17 cellular contexts compared by ENCODE assay signal in genomic region chr7:121212031-121212430, GRCh38.
DNase-seq lines count a peak whose midpoint lies in the region; ATAC-seq, FAIRE-seq and TF ChIP-seq lines count a peak whose summit lies in the region.
"Had no signal": no experiment of that assay in that cellular context is flagged by ENCODE, and none has a peak within 500 bp of the region (broad histone marks: within the 10 kb centered on the region; RNA-seq: fewer than 3 reads in every experiment).

No MANE protein-coding gene starts in this region.

- DNase-seq in Ammon's horn (ENCODE audit: low spot score) (peak; percentile 18), K562 (ENCODE audit: extremely low read depth in 1 of 4, low spot score in 3 of 4) (no peak), memory B cell (ENCODE audit: low spot score in 2 of 2) (no peak), G401 (ENCODE audit: low spot score) (no peak), UCSD-AML1 (lab: John Stamatoyannopoulos, UW; ENCODE audit: unreplicated experiment) (no peak)
- no peak for DNase-seq in activated naive CD4-positive, alpha-beta T cell treated with Interleukin-2 at 50 U/mL for 16 hours
- DNase-seq: ACHN; C1 segment of cervical spinal cord; Calu3; CD4-positive, alpha-beta T cell; DMS153; DMS79 treated with DMSO at 0.1 percent for 48 hours; GF-D8; GOT3; H9 had no signal

- peaks cover 27% of the 10 kb centered on the region for H3K4me1 Mint-ChIP-seq in memory B cell
- H3K4me1 Mint-ChIP-seq: H9 had no signal

- TF ChIP-seq POLR2A in K562 (conservative IDR thresholded peaks at IDR 0.05): peak; percentile 38

- H3K9ac ChIP-seq in BLaER1 treated with 17β-estradiol and CSF1 and Interleukin-3, amounts not matched to agents 10 nM and 100 nM: no peak overlapping the region
- no peak overlapping the region for H3K9ac ChIP-seq in K562 (ENCODE audit: insufficient read depth in 1 of 2, low read depth in 2 of 2, low read length in 2 of 2)

- no peaks in the 10 kb centered on the region for H3K27me3 ChIP-seq in BLaER1 treated with 17β-estradiol and CSF1 and Interleukin-3, amounts not matched to agents 10 nM and 100 nM
- H3K27me3 ChIP-seq in K562 (ENCODE audit: control insufficient read depth in 2 of 2, insufficient read depth in 2 of 2, low read length in 2 of 2): no peaks in the 10 kb centered on the region

- H2AFZ ChIP-seq in K562 (ENCODE audit: low read depth, low read length): no peak overlapping the region

- no peak overlapping the region for H3K4me3 Mint-ChIP-seq in memory B cell
- H3K4me3 Mint-ChIP-seq: CD4-positive, alpha-beta T cell; H9 had no signal

- H4K20me1 ChIP-seq in BLaER1 treated with 17β-estradiol and CSF1 and Interleukin-3, amounts not matched to agents 10 nM and 100 nM: no peaks in the 10 kb centered on the region
- 0 out of 2 replicates have a peak, but pooled peaks cover 7% of the 10 kb centered on the region for H4K20me1 ChIP-seq in K562 (replicated peaks; ENCODE audit: control insufficient read depth, insufficient read depth, low read length)

- 80% methylated on average over 2 of the region's 2 CpGs for WGBS in K562 (ENCODE audit: insufficient coverage, low coverage, missing lambda C conversion rate)

- TF ChIP-seq CTCF in K562 (IDR thresholded peaks at IDR 0.05 in 2 of 3, conservative IDR thresholded peaks at IDR 0.05 in 1 of 3; ENCODE audit: insufficient read depth in 2 of 3, low read depth in 1 of 3, low read length in 3 of 3): no peak

- H3K36me3 ChIP-seq in BLaER1 treated with 17β-estradiol and CSF1 and Interleukin-3, amounts not matched to agents 10 nM and 100 nM: peaks cover 0 to 6% (median 0%) of the 10 kb centered on the region in 11 experiments; a peak in 2 of 22 replicates
- peaks cover 85% of the 10 kb centered on the region for H3K36me3 ChIP-seq in K562 (ENCODE audit: control insufficient read depth, insufficient read depth, low read length)

- TF ChIP-seq RAD21 in K562 (CRISPR knock-in tag; conservative IDR thresholded peaks at IDR 0.05 in 1 of 2, IDR thresholded peaks at IDR 0.05 in 1 of 2): no peak

- peaks cover 6% of the 10 kb centered on the region for H3K9me3 Mint-ChIP-seq in memory B cell
- H3K9me3 Mint-ChIP-seq: CD4-positive, alpha-beta T cell; H9 had no signal

- H3K9me1 ChIP-seq in K562 (ENCODE audit: control insufficient read depth, insufficient read depth, low read length): no peaks in the 10 kb centered on the region

- H3K79me2 ChIP-seq in K562 (ENCODE audit: control insufficient read depth, insufficient read depth, low read length): peaks cover 54% of the 10 kb centered on the region

- H3K9me3 ChIP-seq in BLaER1 treated with 17β-estradiol and CSF1 and Interleukin-3, amounts not matched to agents 10 nM and 100 nM (replicated peaks in 1 of 11): peaks cover 0 to 9% (median 0%) of the 10 kb centered on the region in 11 experiments; a peak in 1 of 22 replicates
- no peaks in the 10 kb centered on the region for H3K9me3 ChIP-seq in K562 (replicated peaks; ENCODE audit: control insufficient read depth, insufficient read depth, low read depth, low read length)

- in situ Hi-C loops in K562 (cut with MboI) (no loop called here), G401 (cut with HindIII; ENCODE audit: low sequenced_read_pairs) (no loop called here)

- H3K27ac Mint-ChIP-seq in memory B cell: peak overlapping the region; percentile 86
- H3K27ac Mint-ChIP-seq: CD4-positive, alpha-beta T cell; H9 had no signal

- POLR2A ChIA-PET in K562 (lab: Yijun Ruan, JAX): interaction anchor here (0.7 kb wide), 1 partner anchor 9 kb away, joined by 3 read pairs; no protein-coding TSS in a partner anchor

- no peak overlapping the region for H3K4me3 ChIP-seq in BLaER1 treated with 17β-estradiol and CSF1 and Interleukin-3, amounts not matched to agents 10 nM and 100 nM
- H3K4me3 ChIP-seq in K562: no peak overlapping the region

- peak overlapping the region in 7 of 11 experiments; percentile 17 to 71 (median 60); a peak in 12 of 22 replicates for H3K4me2 ChIP-seq in BLaER1 treated with 17β-estradiol and CSF1 and Interleukin-3, amounts not matched to agents 10 nM and 100 nM
- H3K4me2 ChIP-seq in K562 (ENCODE audit: insufficient read depth, low read length): no peak overlapping the region

- peaks cover 14% of the 10 kb centered on the region for H3K36me3 Mint-ChIP-seq in memory B cell

- CTCF ChIA-PET in K562 (lab: Yijun Ruan, JAX; ENCODE audit: low intra/inter-chr PET ratio): no interaction called here

- ATAC-seq in K562: peak; percentile 18; the same call in 1 of the 3 replicates
- no peak for ATAC-seq in memory B cell (ENCODE audit: low read depth)

- no peak for FAIRE-seq in K562 (lab: Jason Lieb, UNC)
- FAIRE-seq: GM19239 had no signal

- peaks cover 0 to 33% (median 16%) of the 10 kb centered on the region in 10 experiments; a peak in 15 of 20 replicates for H3K4me1 ChIP-seq in BLaER1 treated with 17β-estradiol and CSF1 and Interleukin-3, amounts not matched to agents 10 nM and 100 nM
- H3K4me1 ChIP-seq in K562 (replicated peaks in 1 of 2; ENCODE audit: control insufficient read depth in 2 of 2, insufficient read depth in 2 of 2, low read length in 2 of 2): no peaks in the 10 kb centered on the region

- intact Hi-C loops in K562 (cut with micrococcal nuclease): no loop called here

- no TSS peak for BruUV-seq in K562 (replicated peaks; lab: Mats Ljungman, UMichigan)

- no peak for TF ChIP-seq EP300 in K562 (IDR thresholded peaks at IDR 0.05; ENCODE audit: low read length)

- H3K27me3 Mint-ChIP-seq in memory B cell: no peaks in the 10 kb centered on the region
- H3K27me3 Mint-ChIP-seq: CD4-positive, alpha-beta T cell had no signal

- peak overlapping the region in 2 of 11 experiments; percentile 54 to 60; a peak in 2 of 22 replicates for H3K27ac ChIP-seq in BLaER1 treated with 17β-estradiol and CSF1 and Interleukin-3, amounts not matched to agents 10 nM and 100 nM
- H3K27ac ChIP-seq in K562 (ENCODE audit: extremely low read depth, low read depth, low read length): no peak overlapping the region

TF ChIP-seq in K562, 482 proteins besides CTCF, POLR2A, EP300 and RAD21:
- peak; percentile 21; the same call in 1 of the 2 replicates for TF ChIP-seq POLR2G (IDR thresholded peaks at IDR 0.05; ENCODE audit: low read depth, low read length)
- peak; percentile 67 for TF ChIP-seq RBM22 (IDR thresholded peaks at IDR 0.05; ENCODE audit: low read depth, low read length, poor library complexity, severe bottlenecking)
- TF ChIP-seq MBD1 (CRISPR knock-in tag; IDR thresholded peaks at IDR 0.05): no peak
- TF ChIP-seq ZBTB8A (IDR thresholded peaks at IDR 0.05; ENCODE audit: partially characterized antibody): no peak
- no peak for TF ChIP-seq ZNF175 (CRISPR knock-in tag; IDR thresholded peaks at IDR 0.05; ENCODE audit: low read depth)
